ENCODE assay signal across 15 cellular contexts in the genomic region with DNA sequence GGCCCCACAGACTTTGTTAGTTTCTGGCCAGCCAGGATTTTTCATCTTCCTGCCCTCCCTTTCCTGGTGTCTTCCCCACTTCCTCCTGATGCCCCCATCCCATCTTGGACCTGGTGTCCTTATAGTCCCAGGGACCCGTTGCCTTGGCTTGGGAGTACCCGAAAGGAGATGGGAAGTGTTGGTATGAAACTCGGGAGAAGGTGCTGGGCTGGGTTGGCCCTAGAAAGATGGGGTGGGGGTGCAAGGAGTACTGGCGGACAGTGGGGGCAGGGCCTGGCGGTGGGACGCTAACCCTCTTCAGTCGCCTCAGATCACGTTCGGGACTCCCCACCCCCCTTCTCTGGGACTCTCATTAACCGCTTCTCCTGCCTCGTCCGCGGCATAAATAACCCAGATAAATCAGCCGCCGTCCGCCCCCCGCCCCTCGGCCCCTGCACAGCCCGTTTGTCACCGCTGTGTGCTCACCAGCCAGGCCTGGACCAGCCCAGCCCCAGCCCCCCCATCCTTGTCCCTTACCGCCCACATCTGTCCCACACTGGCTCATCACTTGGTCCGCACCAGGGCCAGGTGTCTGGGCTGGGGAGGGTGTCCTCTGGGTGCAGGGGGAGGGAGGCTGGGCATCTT. TPM values are rescaled to one million over a fixed set of nuclear protein-coding genes. Genes with fewer than 3 reads are reported as not detected.
DNase-seq lines count a peak whose midpoint lies in the region; ATAC-seq and TF ChIP-seq lines count a peak whose summit lies in the region.
"Had no signal": no experiment of that assay in that cellular context is flagged by ENCODE, and none has a peak within 500 bp of the region (broad histone marks: within the 10 kb centered on the region; RNA-seq: fewer than 3 reads in every experiment).

No MANE protein-coding gene starts in this region.

- no peak for TF ChIP-seq POLR2A in breast epithelium (IDR thresholded peaks at IDR 0.05)

- no peak overlapping the region for H3K27ac ChIP-seq in breast epithelium
- H3K27ac ChIP-seq: gastroesophageal sphincter had no signal

- no peaks in the 10 kb centered on the region for H3K4me1 ChIP-seq in breast epithelium

- TF ChIP-seq CTCF in breast epithelium (IDR thresholded peaks at IDR 0.05): no peak
- TF ChIP-seq CTCF in MCF 10A (IDR thresholded peaks at IDR 0.05; ENCODE audit: unreplicated experiment): no peak
- TF ChIP-seq CTCF in type B pancreatic cell (conservative IDR thresholded peaks at IDR 0.05): no peak

- DNase-seq in breast epithelium (ENCODE audit: low spot score in 2 of 2) (no peak), MCF 10A (ENCODE audit: unreplicated experiment) (no peak), left kidney (ENCODE audit: low read depth, low spot score) (peak; percentile 72), type B pancreatic cell (ENCODE audit: extremely low spot score, unreplicated experiment) (no peak), middle frontal gyrus (ENCODE audit: extremely low spot score, low spot score) (no peak)
- DNase-seq: activated CD4-positive, alpha-beta T cell treated with anti-CD3 and anti-CD28 coated beads for 48 hours; NCI-H2107; small intestine had no signal

- no TSS peak for BruUV-seq in MCF 10A (replicated peaks; lab: Mats Ljungman, UMichigan)

- H3K9me3 ChIP-seq in breast epithelium: no peaks in the 10 kb centered on the region
- H3K9me3 ChIP-seq: gastroesophageal sphincter, tibial nerve had no signal

- H3K4me3 Mint-ChIP-seq in MCF 10A (ENCODE audit: unreplicated experiment) (no peak overlapping the region), type B pancreatic cell (peak overlapping the region; percentile 80)
- H3K4me3 Mint-ChIP-seq in activated T-helper 17 cell treated with anti-CD3 and anti-CD28 coated beads, Interleukin-2, amount 50 U/mL, for 72 hours: peak overlapping the region; percentile 34
- H3K4me3 Mint-ChIP-seq: natural killer cell treated with Interleukin-12 subunit alpha and Interleukin-12 subunit beta and Interleukin-15 and Interleukin-18, amount 100 ng/mL, for 72 hours had no signal

- H3K36me3 Mint-ChIP-seq in MCF 10A (ENCODE audit: insufficient read depth, unreplicated experiment) (no peaks in the 10 kb centered on the region), type B pancreatic cell (no peaks in the 10 kb centered on the region)
- H3K36me3 Mint-ChIP-seq in activated T-helper 17 cell treated with anti-CD3 and anti-CD28 coated beads, Interleukin-2, amount 50 U/mL, for 72 hours (ENCODE audit: low read depth): peaks cover 23% of the 10 kb centered on the region
- H3K36me3 Mint-ChIP-seq: natural killer cell treated with Interleukin-12 subunit alpha and Interleukin-12 subunit beta and Interleukin-15 and Interleukin-18, amount 100 ng/mL, for 72 hours had no signal

- POLR2A ChIA-PET in MCF 10A (lab: Yijun Ruan, JAX): interaction anchor here (0.7 to 1.3 kb wide), 3 partner anchors 11 to 13 kb away, joined by 3 to 5 read pairs (median 3); no protein-coding TSS in a partner anchor

- H3K9me3 Mint-ChIP-seq in MCF 10A (ENCODE audit: unreplicated experiment): no peaks in the 10 kb centered on the region
- no peaks in the 10 kb centered on the region for H3K9me3 Mint-ChIP-seq in activated T-helper 17 cell treated with anti-CD3 and anti-CD28 coated beads, Interleukin-2, amount 50 U/mL, for 72 hours
- H3K9me3 Mint-ChIP-seq in type B pancreatic cell: no peaks in the 10 kb centered on the region
- H3K9me3 Mint-ChIP-seq: natural killer cell treated with Interleukin-12 subunit alpha and Interleukin-12 subunit beta and Interleukin-15 and Interleukin-18, amount 100 ng/mL, for 72 hours; T-cell had no signal

- ATAC-seq in activated T-helper 17 cell treated with anti-CD3 and anti-CD28 coated beads, Interleukin-2, amount 50 U/mL, for 72 hours (replicated peaks): no peak
- no peak for ATAC-seq in HG03159 (IDR thresholded peaks at IDR 0.05; ENCODE audit: unreplicated experiment)
- ATAC-seq in GM18517 (IDR thresholded peaks at IDR 0.05; ENCODE audit: unreplicated experiment): no peak
- ATAC-seq: natural killer cell treated with Interleukin-12 subunit alpha and Interleukin-12 subunit beta and Interleukin-15 and Interleukin-18, amount 100 ng/mL, for 72 hours had no signal

- H3K27me3 ChIP-seq in breast epithelium: peaks cover 0 to 20% of the 10 kb centered on the region in 2 donors

- no peak overlapping the region for H3K27ac Mint-ChIP-seq in MCF 10A (ENCODE audit: low read depth, unreplicated experiment)
- no peak overlapping the region for H3K27ac Mint-ChIP-seq in activated T-helper 17 cell treated with anti-CD3 and anti-CD28 coated beads, Interleukin-2, amount 50 U/mL, for 72 hours
- peak overlapping the region; percentile 55 for H3K27ac Mint-ChIP-seq in type B pancreatic cell
- H3K27ac Mint-ChIP-seq: natural killer cell treated with Interleukin-12 subunit alpha and Interleukin-12 subunit beta and Interleukin-15 and Interleukin-18, amount 100 ng/mL, for 72 hours; T-cell had no signal

- intact Hi-C loops in breast epithelium (cut with DNase I; ENCODE audit: low total_unique reads): no loop called here
- intact Hi-C loops in MCF 10A (cut with micrococcal nuclease): no loop called here

- peaks cover 57% of the 10 kb centered on the region for H3K27me3 Mint-ChIP-seq in MCF 10A (ENCODE audit: insufficient read depth, unreplicated experiment)
- H3K27me3 Mint-ChIP-seq in activated T-helper 17 cell treated with anti-CD3 and anti-CD28 coated beads, Interleukin-2, amount 50 U/mL, for 72 hours: peaks cover 49% of the 10 kb centered on the region
- H3K27me3 Mint-ChIP-seq in type B pancreatic cell: peaks cover 51% of the 10 kb centered on the region

- CTCF ChIA-PET in MCF 10A (lab: Yijun Ruan, JAX): interaction anchor here (0.6 to 3.7 kb wide), 17 partner anchors 8 to 823 kb away, joined by 3 to 34 read pairs (median 4); no protein-coding TSS in a partner anchor

- peaks cover 11% of the 10 kb centered on the region for H3K4me1 Mint-ChIP-seq in MCF 10A (ENCODE audit: insufficient read depth, unreplicated experiment)
- peaks cover 23% of the 10 kb centered on the region for H3K4me1 Mint-ChIP-seq in activated T-helper 17 cell treated with anti-CD3 and anti-CD28 coated beads, Interleukin-2, amount 50 U/mL, for 72 hours
- peaks cover 32% of the 10 kb centered on the region for H3K4me1 Mint-ChIP-seq in type B pancreatic cell (ENCODE audit: unreplicated experiment)

- H3K4me3 ChIP-seq in breast epithelium: peak overlapping the region in 2 of 3 donors; percentile 24 to 57

- peaks cover 10% of the 10 kb centered on the region for H3K36me3 ChIP-seq in breast epithelium

RNA-seq across cellular contexts. Expression of a gene that starts 3.7 kb away (rescaled TPM):
- total RNA-seq in breast epithelium: under 1 TPM in 1 of 3 donors, not detected in 2; 0.44 TPM
- 0.17 TPM in 1 of 2 replicates, not detected in the other for total RNA-seq in MCF 10A (2022)
- under 1 TPM in 1 of 2 donors, not detected in 1; 0.56 TPM for total RNA-seq in activated T-helper 17 cell treated with anti-CD3 and anti-CD28 coated beads, Interleukin-2, amount 50 U/mL, for 72 hours
- 0.79 and 0.99 TPM in 2 replicates for total RNA-seq in type B pancreatic cell (ENCODE audit: low replicate concordance)

RNA-seq across cellular contexts. Expression of a gene that starts 11.9 kb away (rescaled TPM):
- total RNA-seq in breast epithelium: 10 to 100 TPM; 15.7 to 33.4 (median 29.7) TPM
- total RNA-seq in MCF 10A (2022): 70.7 and 80.2 TPM in 2 replicates
- total RNA-seq in activated T-helper 17 cell treated with anti-CD3 and anti-CD28 coated beads, Interleukin-2, amount 50 U/mL, for 72 hours: 10 to 100 TPM; 31.7 to 36.3 TPM
- total RNA-seq in type B pancreatic cell (ENCODE audit: low replicate concordance): 34.4 and 48.8 TPM in 2 replicates

RNA-seq across cellular contexts. Expression of a gene that starts 33.0 kb away (rescaled TPM):
- 10 to 100 TPM; 46.5 to 58.9 (median 49.0) TPM for total RNA-seq in breast epithelium
- 81.2 and 105 TPM in 2 replicates for total RNA-seq in MCF 10A (2022)
- total RNA-seq in activated T-helper 17 cell treated with anti-CD3 and anti-CD28 coated beads, Interleukin-2, amount 50 U/mL, for 72 hours: 10 to 100 TPM; 14.0 to 27.6 TPM
- total RNA-seq in type B pancreatic cell (ENCODE audit: low replicate concordance): 47.5 and 73.7 TPM in 2 replicates

RNA-seq across cellular contexts. Expression of a gene that starts 33.2 kb away (rescaled TPM):
- total RNA-seq in breast epithelium: 1 to 10 TPM; 1.6 to 1.9 (median 1.8) TPM
- total RNA-seq in MCF 10A (2022): 5.3 and 6.3 TPM in 2 replicates
- total RNA-seq in activated T-helper 17 cell treated with anti-CD3 and anti-CD28 coated beads, Interleukin-2, amount 50 U/mL, for 72 hours: 1 to 10 TPM; 3.7 to 5.1 TPM
- 7.8 and 9.7 TPM in 2 replicates for total RNA-seq in type B pancreatic cell (ENCODE audit: low replicate concordance)
